Comparison of ENCODE assay signal across 1 cellular context in the genomic region with DNA sequence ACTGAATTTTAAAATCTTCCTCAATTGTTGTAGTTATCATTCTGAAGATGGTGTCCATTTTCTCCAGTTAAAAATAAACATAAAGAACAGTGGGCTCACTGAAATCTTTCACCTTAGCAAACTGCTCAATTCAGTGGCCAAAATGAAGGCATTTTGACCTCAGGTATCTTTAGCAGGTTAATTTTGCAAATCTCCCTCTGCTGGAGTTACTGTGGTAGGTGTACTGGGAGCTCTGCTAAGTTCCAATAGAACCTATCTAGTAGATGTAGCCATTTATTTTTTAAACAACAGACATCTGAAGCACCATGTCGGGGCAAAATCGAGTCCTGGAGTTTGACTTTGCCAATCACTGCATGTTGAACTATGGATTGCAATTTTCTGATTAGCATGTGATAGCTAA.
TF ChIP-seq lines count a peak whose summit lies in the region.

No MANE protein-coding gene starts in this region.

TF ChIP-seq in K562, 482 proteins besides CTCF, POLR2A, EP300 and RAD21 (continued from another document):
- TF ChIP-seq EWSR1 (IDR thresholded peaks at IDR 0.05; ENCODE audit: borderline replicate concordance, low read depth, partially characterized antibody) (no peak), GTF2F1 (IDR thresholded peaks at IDR 0.05; ENCODE audit: low read depth, low read length) (no peak), ZNF778 (CRISPR knock-in tag; IDR thresholded peaks at IDR 0.05) (no peak), NCOA6 (IDR thresholded peaks at IDR 0.05) (no peak), TCFL5 (CRISPR knock-in tag; conservative IDR thresholded peaks at IDR 0.05) (no peak), ZNF707 (CRISPR knock-in tag; conservative IDR thresholded peaks at IDR 0.05) (no peak), ZNF316 (IDR thresholded peaks at IDR 0.05) (no peak), POLR3A (IDR thresholded peaks at IDR 0.05; ENCODE audit: borderline replicate concordance, extremely low read depth, insufficient read depth, insufficient read length) (no peak), GTF2A2 (tag; IDR thresholded peaks at IDR 0.05) (no peak), ZC3H11A (IDR thresholded peaks at IDR 0.05; ENCODE audit: low read depth, low read length) (no peak), IFI16 (CRISPR knock-in tag; IDR thresholded peaks at IDR 0.05) (no peak)
- TF ChIP-seq, protein P1, sequence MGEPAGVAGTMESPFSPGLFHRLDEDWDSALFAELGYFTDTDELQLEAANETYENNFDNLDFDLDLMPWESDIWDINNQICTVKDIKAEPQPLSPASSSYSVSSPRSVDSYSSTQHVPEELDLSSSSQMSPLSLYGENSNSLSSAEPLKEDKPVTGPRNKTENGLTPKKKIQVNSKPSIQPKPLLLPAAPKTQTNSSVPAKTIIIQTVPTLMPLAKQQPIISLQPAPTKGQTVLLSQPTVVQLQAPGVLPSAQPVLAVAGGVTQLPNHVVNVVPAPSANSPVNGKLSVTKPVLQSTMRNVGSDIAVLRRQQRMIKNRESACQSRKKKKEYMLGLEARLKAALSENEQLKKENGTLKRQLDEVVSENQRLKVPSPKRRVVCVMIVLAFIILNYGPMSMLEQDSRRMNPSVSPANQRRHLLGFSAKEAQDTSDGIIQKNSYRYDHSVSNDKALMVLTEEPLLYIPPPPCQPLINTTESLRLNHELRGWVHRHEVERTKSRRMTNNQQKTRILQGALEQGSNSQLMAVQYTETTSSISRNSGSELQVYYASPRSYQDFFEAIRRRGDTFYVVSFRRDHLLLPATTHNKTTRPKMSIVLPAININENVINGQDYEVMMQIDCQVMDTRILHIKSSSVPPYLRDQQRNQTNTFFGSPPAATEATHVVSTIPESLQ (CRISPR knock-in tag; IDR thresholded peaks at IDR 0.05) = no peak
- TF ChIP-seq, protein P2, sequence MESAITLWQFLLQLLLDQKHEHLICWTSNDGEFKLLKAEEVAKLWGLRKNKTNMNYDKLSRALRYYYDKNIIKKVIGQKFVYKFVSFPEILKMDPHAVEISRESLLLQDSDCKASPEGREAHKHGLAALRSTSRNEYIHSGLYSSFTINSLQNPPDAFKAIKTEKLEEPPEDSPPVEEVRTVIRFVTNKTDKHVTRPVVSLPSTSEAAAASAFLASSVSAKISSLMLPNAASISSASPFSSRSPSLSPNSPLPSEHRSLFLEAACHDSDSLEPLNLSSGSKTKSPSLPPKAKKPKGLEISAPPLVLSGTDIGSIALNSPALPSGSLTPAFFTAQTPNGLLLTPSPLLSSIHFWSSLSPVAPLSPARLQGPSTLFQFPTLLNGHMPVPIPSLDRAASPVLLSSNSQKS (CRISPR knock-in tag; IDR thresholded peaks at IDR 0.05) = no peak
